2 cellular contexts compared by ENCODE assay signal in genomic region chr19:28084659-28085157, GRCh38.
DNase-seq lines count a peak whose midpoint lies in the region; ATAC-seq, FAIRE-seq and TF ChIP-seq lines count a peak whose summit lies in the region.
"Not testable (repeated sequence)": the region's sequence is repeated elsewhere in the genome, so short reads cannot be mapped to it uniquely, and the experiment has no call there.

No MANE protein-coding gene starts in this region.

- not testable (repeated sequence) for TF ChIP-seq CTCF in HEK293 (tag by site-specific recombination; IDR thresholded peaks at IDR 0.05); K562 (IDR thresholded peaks at IDR 0.05 in 2 of 3, conservative IDR thresholded peaks at IDR 0.05 in 1 of 3; ENCODE audit: insufficient read depth in 2 of 3, low read depth in 1 of 3, low read length in 3 of 3)

- DNase-seq in K562 (ENCODE audit: extremely low read depth in 1 of 4, low spot score in 3 of 4): not testable (repeated sequence)

- CTCF ChIA-PET in HEK293 (lab: Yijun Ruan, JAX); K562 (lab: Yijun Ruan, JAX; ENCODE audit: low intra/inter-chr PET ratio): not testable (repeated sequence)

- not testable (repeated sequence) for H3K4me3 ChIP-seq in HEK293 (ENCODE audit: low read depth, low read length); K562

- H3K79me2 ChIP-seq in K562 (ENCODE audit: control insufficient read depth, insufficient read depth, low read length): not testable (repeated sequence)

- FAIRE-seq in K562 (lab: Jason Lieb, UNC): not testable (repeated sequence)

- not testable (repeated sequence) for H3K36me3 ChIP-seq in HEK293 (ENCODE audit: control insufficient read depth in 2 of 2, insufficient read depth in 1 of 2, low read length in 2 of 2); K562 (ENCODE audit: control insufficient read depth, insufficient read depth, low read length)

- in situ Hi-C loops in K562 (cut with MboI): not testable (repeated sequence)

- not testable (repeated sequence) for H2AFZ ChIP-seq in K562 (ENCODE audit: low read depth, low read length)

- POLR2A ChIA-PET in HEK293 (lab: Yijun Ruan, JAX); K562 (lab: Yijun Ruan, JAX): not testable (repeated sequence)

- H4K20me1 ChIP-seq in K562 (replicated peaks; ENCODE audit: control insufficient read depth, insufficient read depth, low read length): not testable (repeated sequence)

- H3K4me2 ChIP-seq in K562 (ENCODE audit: insufficient read depth, low read length): not testable (repeated sequence)

- not testable (repeated sequence) for H3K27ac ChIP-seq in HEK293 (ENCODE audit: extremely low read depth, low read depth, low read length); K562 (ENCODE audit: extremely low read depth, low read depth, low read length)

- 0% methylated on average over 1 of the region's 1 CpG for WGBS in K562 (ENCODE audit: insufficient coverage, low coverage, missing lambda C conversion rate)

- TF ChIP-seq POLR2A in K562 (conservative IDR thresholded peaks at IDR 0.05): not testable (repeated sequence)

- H3K27me3 ChIP-seq in K562 (ENCODE audit: control insufficient read depth in 2 of 2, insufficient read depth in 2 of 2, low read length in 2 of 2): not testable (repeated sequence)

- TF ChIP-seq RAD21 in K562 (CRISPR knock-in tag; conservative IDR thresholded peaks at IDR 0.05 in 1 of 2, IDR thresholded peaks at IDR 0.05 in 1 of 2): not testable (repeated sequence)

- not testable (repeated sequence) for TF ChIP-seq EP300 in K562 (IDR thresholded peaks at IDR 0.05; ENCODE audit: low read length)

- intact Hi-C loops in K562 (cut with micrococcal nuclease): not testable (repeated sequence)

- not testable (repeated sequence) for ATAC-seq in K562

- H3K9me3 ChIP-seq in HEK293 (ENCODE audit: control insufficient read depth, insufficient read depth, low read depth, low read length); K562 (replicated peaks; ENCODE audit: control insufficient read depth, insufficient read depth, low read depth, low read length): not testable (repeated sequence)

- not testable (repeated sequence) for H3K4me1 ChIP-seq in HEK293 (ENCODE audit: control insufficient read depth, insufficient read depth, low read length); K562 (replicated peaks in 1 of 2; ENCODE audit: control insufficient read depth in 2 of 2, insufficient read depth in 2 of 2, low read length in 2 of 2)

- not testable (repeated sequence) for H3K9ac ChIP-seq in K562 (ENCODE audit: insufficient read depth in 1 of 2, low read depth in 2 of 2, low read length in 2 of 2)

- BruUV-seq in K562 (replicated peaks; lab: Mats Ljungman, UMichigan): not testable (repeated sequence)

- H3K9me1 ChIP-seq in K562 (ENCODE audit: control insufficient read depth, insufficient read depth, low read length): not testable (repeated sequence)

TF ChIP-seq in HEK293, 187 proteins besides CTCF, POLR2A, EP300 and RAD21:
- TF ChIP-seq ZNF280D (tag by site-specific recombination; IDR thresholded peaks at IDR 0.05) (0 out of 2 replicates have a peak, but pooled peaks have one; percentile 44), ZNF146 (tag by site-specific recombination; IDR thresholded peaks at IDR 0.05) (peak; percentile 96)

TF ChIP-seq in K562, 482 proteins besides CTCF, POLR2A, EP300 and RAD21:
- TF ChIP-seq ZNF146 (CRISPR knock-in tag; IDR thresholded peaks at IDR 0.05; ENCODE audit: unreplicated experiment) (peak; percentile 10), NFIX (CRISPR knock-in tag; IDR thresholded peaks at IDR 0.05; ENCODE audit: low read depth) (peak; percentile 52; the same call in 1 of the 2 replicates), NFIC (IDR thresholded peaks at IDR 0.05) (peak; percentile 70)
